ENCODE assay signal across 1 cellular context in genomic region chr18:12091742-12092141, GRCh38.
TF ChIP-seq lines count a peak whose summit lies in the region.

No MANE protein-coding gene starts in this region.

TF ChIP-seq in SK-N-SH, 30 proteins besides CTCF, POLR2A, EP300 and RAD21 (continued from another document):
- TF ChIP-seq IRF3 (IDR thresholded peaks at IDR 0.05; ENCODE audit: low read depth, low read length) (no peak), PBX3 (IDR thresholded peaks at IDR 0.05) (no peak)
